In the genomic region with DNA sequence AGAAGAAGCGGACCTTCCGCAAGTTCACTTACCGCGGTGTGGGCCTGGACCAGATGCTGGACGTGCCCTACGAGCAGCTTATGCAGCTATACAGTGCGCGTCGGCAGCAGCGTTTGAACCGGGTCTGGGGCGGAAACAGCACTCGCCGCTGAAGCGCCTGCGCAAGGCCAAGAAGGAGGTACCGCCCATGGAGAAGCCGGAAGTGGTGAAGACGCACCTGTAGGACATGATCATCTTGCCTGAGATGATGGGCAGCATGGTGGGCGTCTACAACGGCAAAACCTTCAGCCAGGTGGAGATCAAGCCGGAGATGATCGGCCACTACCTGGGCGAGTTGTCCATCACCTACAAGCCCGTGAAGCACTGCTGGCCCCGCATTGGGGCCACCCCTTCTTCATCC, we compare ENCODE assay signal across 25 cellular contexts.
A peak's percentile ranks its signal among the peaks of the same experiment; 100 is the strongest.
DNase-seq lines count a peak whose midpoint lies in the region; ATAC-seq and TF ChIP-seq lines count a peak whose summit lies in the region.
"Had no signal": no experiment of that assay in that cellular context is flagged by ENCODE, and none has a peak within 500 bp of the region (broad histone marks: within the 10 kb centered on the region; RNA-seq: fewer than 3 reads in every experiment).

No MANE protein-coding gene starts in this region.

- no peak overlapping the region for H3K4me3 ChIP-seq in lower lobe of right lung
- H3K4me3 ChIP-seq in sigmoid colon: no peak overlapping the region
- H3K4me3 ChIP-seq in aorta (ENCODE audit: low read length in 2 of 2): no peak overlapping the region
- H3K4me3 ChIP-seq: BLaER1, GM12878 had no signal

- WGBS in sigmoid colon, 2 donors: 96% methylated on average over 26 of the region's 26 CpGs
- WGBS in aorta, 2 donors: 95 to 96% methylated on average over 26 of the region's 26 CpGs

- H3K27ac ChIP-seq in lower lobe of right lung (no peak overlapping the region), sigmoid colon (no peak overlapping the region), aorta (ENCODE audit: low read depth in 1 of 2, low read length in 2 of 2) (no peak overlapping the region)
- H3K27ac ChIP-seq: BLaER1 had no signal

- no peaks in the 10 kb centered on the region for H3K27me3 ChIP-seq in lower lobe of right lung (ENCODE audit: low read depth)
- H3K27me3 ChIP-seq in sigmoid colon: peaks cover 0 to 3% (median 0%) of the 10 kb centered on the region in 3 donors
- no peaks in the 10 kb centered on the region for H3K27me3 ChIP-seq in aorta (ENCODE audit: control insufficient read depth in 1 of 2, insufficient read depth in 2 of 2, low read length in 1 of 2)
- H3K27me3 ChIP-seq: BE2C, BLaER1 had no signal

- H3K9me3 ChIP-seq in lower lobe of right lung (no peaks in the 10 kb centered on the region), sigmoid colon (no peaks in the 10 kb centered on the region), aorta (ENCODE audit: control insufficient read depth, low read length) (no peaks in the 10 kb centered on the region)
- H3K9me3 ChIP-seq: BE2C, BLaER1 had no signal

- ATAC-seq in left ventricle myocardium superior (no peak), left cardiac atrium (no peak), lower lobe of right lung (no peak), aorta (ENCODE audit: low FRiP score) (no peak), GM19023 (IDR thresholded peaks at IDR 0.05; ENCODE audit: unreplicated experiment) (no peak)
- ATAC-seq: GM12878 had no signal

- no peak for TF ChIP-seq POLR2A in sigmoid colon (IDR thresholded peaks at IDR 0.05)

- TF ChIP-seq EP300 in sigmoid colon (IDR thresholded peaks at IDR 0.05): no peak

- H3K36me3 ChIP-seq in lower lobe of right lung (no peaks in the 10 kb centered on the region), sigmoid colon (no peaks in the 10 kb centered on the region), aorta (ENCODE audit: control insufficient read depth in 1 of 2, insufficient read depth in 2 of 2, low read length in 1 of 2) (no peaks in the 10 kb centered on the region)
- H3K36me3 ChIP-seq: BE2C, BLaER1 had no signal

- H3K4me1 ChIP-seq in lower lobe of right lung (no peaks in the 10 kb centered on the region), sigmoid colon (no peaks in the 10 kb centered on the region), aorta (ENCODE audit: control insufficient read depth in 1 of 2, insufficient read depth in 2 of 2, low read length in 2 of 2) (no peaks in the 10 kb centered on the region)
- H3K4me1 ChIP-seq: BE2C, BLaER1 had no signal

- DNase-seq in left ventricle myocardium superior (peak; percentile 21), left cardiac atrium (no peak), lower lobe of right lung (peak; percentile 34), sigmoid colon (peak; percentile 53), aorta (peak; percentile 34 to 66), posterior vena cava (ENCODE audit: low spot score) (no peak), NCI-H146 treated with DMSO at 0.1 percent for 48 hours (lab: John Stamatoyannopoulos, UW; ENCODE audit: unreplicated experiment) (no peak)
- DNase-seq: 8988T; ACHN; BE2C; C1 segment of cervical spinal cord; CD4-positive, alpha-beta memory T cell; CD4-positive, CD25-positive, alpha-beta regulatory T cell; CD8-positive, alpha-beta memory T cell; COR-L47; DMS 273 treated with DMSO at 0.1 percent for 48 hours; DMS153; DMS53; DMS79; DND-41; EL; GDM1 had no signal

- intact Hi-C loops in left ventricle myocardium superior (cut with micrococcal nuclease) (no loop called here), left cardiac atrium (cut with DNase I) (no loop called here), lower lobe of right lung (cut with DNase I) (no loop called here), sigmoid colon (cut with DNase I) (no loop called here), aorta (cut with DNase I) (no loop called here), posterior vena cava (cut with DNase I) (no loop called here)

- TF ChIP-seq CTCF in lower lobe of right lung (IDR thresholded peaks at IDR 0.05) (no peak), sigmoid colon (IDR thresholded peaks at IDR 0.05) (no peak)

Comparison
In these comparisons a context has a peak if more than half of its experiments do, and no peak if none do; other contexts are left out.
1. DNase-seq: peak in left ventricle myocardium superior (single experiment), lower lobe of right lung (single experiment), sigmoid colon (single experiment) and aorta (2 of 2); none in left cardiac atrium (single experiment), posterior vena cava (single experiment) and NCI-H146 treated with DMSO at 0.1 percent for 48 hours (single experiment).